Comparison of ENCODE assay signal across 20 cellular contexts in the genomic region with DNA sequence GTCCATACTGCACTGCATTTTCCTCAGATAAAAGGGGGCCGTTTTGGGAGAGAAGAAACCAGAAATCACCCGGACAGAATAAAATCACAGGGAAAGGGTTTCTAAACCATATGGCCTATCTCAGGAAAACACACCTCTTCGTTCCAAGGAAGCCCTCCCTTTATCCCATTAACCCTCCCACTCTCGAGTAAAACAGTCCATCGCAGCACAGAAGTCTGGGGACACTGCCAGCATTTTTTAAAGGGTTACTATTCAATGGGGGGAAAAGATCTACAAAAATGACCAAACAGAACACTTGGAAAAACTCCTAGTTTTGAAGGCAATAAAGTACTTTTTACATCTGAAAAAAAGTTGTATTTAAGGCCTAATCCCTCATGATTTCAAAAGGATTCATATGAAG. TPM values are rescaled to one million over a fixed set of nuclear protein-coding genes. Genes with fewer than 3 reads are reported as not detected.
DNase-seq lines count a peak whose midpoint lies in the region; ATAC-seq, FAIRE-seq and TF ChIP-seq lines count a peak whose summit lies in the region.
"Had no signal": no experiment of that assay in that cellular context is flagged by ENCODE, and none has a peak within 500 bp of the region (broad histone marks: within the 10 kb centered on the region; RNA-seq: fewer than 3 reads in every experiment).

No MANE protein-coding gene starts in this region.

- no peak overlapping the region for H4K5ac ChIP-seq in H1 (ENCODE audit: insufficient read length, low read depth, low read length)
- no peak overlapping the region for H4K5ac ChIP-seq in mesendoderm (ENCODE audit: low read length)

- POLR2A ChIA-PET in H1 (lab: Charles Lee; ENCODE audit: partially characterized antibody), result interaction anchor here (0.9 to 3.9 kb wide), 3 partner anchors 8 to 27 kb away, joined by 3 to 62 read pairs (median 4); no protein-coding TSS in a partner anchor

- TF ChIP-seq EP300 in H1 (IDR thresholded peaks at IDR 0.05; ENCODE audit: borderline replicate concordance in 1 of 2, low read depth in 2 of 2, low read length in 2 of 2), result no peak

- H3K9ac ChIP-seq in H1 (replicated peaks in 1 of 4; ENCODE audit: extremely low read depth in 1 of 4, low read depth in 3 of 4, low read length in 3 of 4) (no peak overlapping the region), mesendoderm (ENCODE audit: low read length) (peak overlapping the region; percentile 49), GM23248 (no peak overlapping the region)

- H3K27ac ChIP-seq in H1 (ENCODE audit: low read depth, low read length) (no peak overlapping the region), mesendoderm (ENCODE audit: low read depth, low read length) (no peak overlapping the region), GM23248 (no peak overlapping the region)
- H3K27ac ChIP-seq: SJSA1 had no signal

- H4K91ac ChIP-seq in H1 (replicated peaks; ENCODE audit: insufficient read length, low read length), result no peak overlapping the region

- H4K20me1 ChIP-seq in H1 (replicated peaks in 1 of 2; ENCODE audit: control insufficient read depth in 1 of 2, insufficient read depth in 2 of 2, low read length in 2 of 2) (peaks cover 6 to 21% of the 10 kb centered on the region in 2 experiments), GM23248 (ENCODE audit: insufficient read depth) (no peaks in the 10 kb centered on the region)

- no peak overlapping the region for H3K4me2 ChIP-seq in H1 (ENCODE audit: insufficient read depth in 1 of 2, low read depth in 2 of 2, low read length in 2 of 2)
- H3K4me2 ChIP-seq in mesendoderm (ENCODE audit: low read length), result no peak overlapping the region
- no peak overlapping the region for H3K4me2 ChIP-seq in GM23248 (ENCODE audit: unreplicated experiment)

- H3F3A ChIP-seq in GM23248 (ENCODE audit: insufficient read depth), result no peaks in the 10 kb centered on the region

- H3K18ac ChIP-seq in H1 (ENCODE audit: extremely low read depth, low read length), result peak overlapping the region; percentile 25; the same call in 1 of the 2 replicates
- peak overlapping the region; percentile 85 for H3K18ac ChIP-seq in mesendoderm (ENCODE audit: low read length)

- peaks cover 2% of the 10 kb centered on the region; the same call in 1 of the 2 replicates for H3K79me1 ChIP-seq in H1 (ENCODE audit: low read depth, low read length)
- peaks cover 16% of the 10 kb centered on the region for H3K79me1 ChIP-seq in mesendoderm (ENCODE audit: low read length)

- H3K23ac ChIP-seq in H1 (ENCODE audit: insufficient read length) (no peak overlapping the region), mesendoderm (ENCODE audit: low read length) (no peak overlapping the region)

- H3K9me2 ChIP-seq in GM23248 (ENCODE audit: insufficient read depth), result no peaks in the 10 kb centered on the region

- no peaks in the 10 kb centered on the region; the same call in 1 of the 2 replicates for H3K23me2 ChIP-seq in H1 (ENCODE audit: low read depth, low read length)

- FAIRE-seq in H1 (lab: Jason Lieb, UNC), result no peak
- FAIRE-seq: GM12878, H54 had no signal

- H2BK120ac ChIP-seq in H1 (replicated peaks; ENCODE audit: low read depth, low read length) (no peak overlapping the region), mesendoderm (ENCODE audit: low read depth, low read length) (no peak overlapping the region)

- no peaks in the 10 kb centered on the region for H3K36me3 Mint-ChIP-seq in type B pancreatic cell
- H3K36me3 Mint-ChIP-seq: CD4-positive, alpha-beta memory T cell had no signal

- no peak overlapping the region for H3K14ac ChIP-seq in H1 (ENCODE audit: insufficient read length)

- H2BK12ac ChIP-seq in H1 (ENCODE audit: low read depth, low read length), result peak overlapping the region; percentile 72; the same call in 1 of the 2 replicates

- H3K27me3 Mint-ChIP-seq in type B pancreatic cell, result peaks cover 2% of the 10 kb centered on the region

- ATAC-seq in GM18867 (IDR thresholded peaks at IDR 0.05; ENCODE audit: unreplicated experiment), result no peak
- ATAC-seq: GM12878 had no signal

- CTCF ChIA-PET in H1 (lab: Charles Lee; ENCODE audit: partially characterized antibody), result interaction anchor here (1.5 to 4.4 kb wide), 3 partner anchors 12 to 31 kb away, joined by 3 to 22 read pairs (median 5); no protein-coding TSS in a partner anchor

- peaks cover 3 to 48% of the 10 kb centered on the region in 2 experiments; a peak in 3 of 4 replicates for H3K79me2 ChIP-seq in H1 (ENCODE audit: control insufficient read depth in 1 of 2, insufficient read depth in 2 of 2, low read length in 2 of 2)
- peaks cover 65% of the 10 kb centered on the region for H3K79me2 ChIP-seq in mesendoderm (ENCODE audit: control insufficient read depth, insufficient read depth, low read length)
- no peaks in the 10 kb centered on the region for H3K79me2 ChIP-seq in GM23248 (ENCODE audit: insufficient read depth)

- in situ Hi-C loops in GM23248 (cut with MboI), result no loop called here

- H2AK5ac ChIP-seq in H1 (ENCODE audit: low read depth, low read length) (no peak overlapping the region), mesendoderm (ENCODE audit: low read length) (peak overlapping the region; percentile 3)

- H4K8ac ChIP-seq in H1 (ENCODE audit: extremely low read depth, insufficient read depth, low read length), result no peak overlapping the region; the same call in 1 of the 2 replicates
- no peak overlapping the region for H4K8ac ChIP-seq in mesendoderm (ENCODE audit: low read depth, low read length)

- TF ChIP-seq POLR2A in H1 (IDR thresholded peaks at IDR 0.05; ENCODE audit: control extremely low read depth in 1 of 2, low read depth in 2 of 2, low read length in 2 of 2), result no peak

- peak overlapping the region; percentile 12 for H3K4me3 Mint-ChIP-seq in type B pancreatic cell
- H3K4me3 Mint-ChIP-seq: CD4-positive, alpha-beta memory T cell had no signal

- H3K56ac ChIP-seq in H1 (replicated peaks; ENCODE audit: insufficient read length, low read depth, low read length) (no peak overlapping the region), mesendoderm (ENCODE audit: low read length) (peak overlapping the region; percentile 57)

- no peak for TF ChIP-seq CTCF in H1 (IDR thresholded peaks at IDR 0.05; ENCODE audit: control extremely low read depth in 1 of 3, insufficient read depth in 1 of 3, low read depth in 1 of 3, low read length in 3 of 3)
- TF ChIP-seq CTCF in type B pancreatic cell (conservative IDR thresholded peaks at IDR 0.05), result no peak

- no peak overlapping the region for H2AFZ ChIP-seq in H1 (ENCODE audit: low read length)
- no peak overlapping the region for H2AFZ ChIP-seq in GM23248

- H3K9me3 Mint-ChIP-seq in type B pancreatic cell, result no peaks in the 10 kb centered on the region
- H3K9me3 Mint-ChIP-seq: CD4-positive, alpha-beta memory T cell had no signal

- peaks cover 9 to 41% (median 22%) of the 10 kb centered on the region in 4 experiments for H3K4me1 ChIP-seq in H1 (replicated peaks in 1 of 4; ENCODE audit: control insufficient read depth in 3 of 4, insufficient read depth in 4 of 4, low read length in 3 of 4)
- H3K4me1 ChIP-seq in mesendoderm (ENCODE audit: control insufficient read depth, low read depth, low read length), result peaks cover 53% of the 10 kb centered on the region
- no peaks in the 10 kb centered on the region for H3K4me1 ChIP-seq in GM23248 (ENCODE audit: insufficient read depth)
- H3K4me1 ChIP-seq: BE2C had no signal

- DNase-seq in NCI-H82 (lab: John Stamatoyannopoulos, UW) (peak; percentile 4), NCI-H82 treated with DMSO at 0.1 percent for 48 hours (lab: John Stamatoyannopoulos, UW; ENCODE audit: unreplicated experiment) (no peak), H1 (ENCODE audit: low read depth in 1 of 2, low spot score in 2 of 2) (no peak), mesendoderm (no peak), type B pancreatic cell (ENCODE audit: extremely low spot score, unreplicated experiment) (no peak), NCI-H2081 treated with DMSO at 0.1 percent for 48 hours (lab: John Stamatoyannopoulos, UW) (no peak), GM23248 (no peak)
- DNase-seq: 8988T; BE2C; CD4-positive, alpha-beta memory T cell; DND-41; GDM1; MG63; NCI-H1092 treated with DMSO at 0.1 percent for 48 hours; NCI-H1694 treated with DMSO at 0.1 percent for 48 hours; NCI-H526 treated with DMSO at 0.1 percent for 48 hours had no signal

- H3K27ac Mint-ChIP-seq in type B pancreatic cell, result no peak overlapping the region
- H3K27ac Mint-ChIP-seq: CD4-positive, alpha-beta memory T cell had no signal

- no peaks in the 10 kb centered on the region for H3K36me3 ChIP-seq in H1 (ENCODE audit: control insufficient read depth in 2 of 4, insufficient read depth in 4 of 4, low read length in 3 of 4)
- no peaks in the 10 kb centered on the region for H3K36me3 ChIP-seq in mesendoderm (ENCODE audit: control insufficient read depth, insufficient read depth, low read length)
- H3K36me3 ChIP-seq in GM23248 (ENCODE audit: low read depth), result no peaks in the 10 kb centered on the region
- H3K36me3 ChIP-seq: BE2C, MG63, SJSA1 had no signal

- H3K9me3 ChIP-seq in H1 (ENCODE audit: insufficient read depth in 2 of 2, low read depth in 1 of 2, low read length in 1 of 2) (no peaks in the 10 kb centered on the region), GM23248 (ENCODE audit: low read depth) (no peaks in the 10 kb centered on the region)
- H3K9me3 ChIP-seq: BE2C, MG63, SJSA1 had no signal

- no peak overlapping the region for H2BK20ac ChIP-seq in H1 (ENCODE audit: low read length)

- H3K4me1 Mint-ChIP-seq in type B pancreatic cell (ENCODE audit: unreplicated experiment), result peaks cover 82% of the 10 kb centered on the region

- H2BK5ac ChIP-seq in H1 (ENCODE audit: low read depth, low read length) (no peak overlapping the region), mesendoderm (ENCODE audit: low read length) (peak overlapping the region; percentile 2)

- H3K27me3 ChIP-seq in H1 (replicated peaks in 1 of 4; ENCODE audit: control insufficient read depth in 3 of 4, extremely low read depth in 1 of 4, insufficient read depth in 3 of 4, low read length in 3 of 4) (peaks cover 0 to 34% (median 11%) of the 10 kb centered on the region in 4 experiments; a peak in 4 of 7 replicates), mesendoderm (ENCODE audit: insufficient read depth, low read length, poor library complexity) (no peaks in the 10 kb centered on the region), GM23248 (replicated peaks; ENCODE audit: insufficient read depth) (0 out of 2 replicates have a peak, but pooled peaks cover 4% of the 10 kb centered on the region)
- H3K27me3 ChIP-seq: BE2C, MG63, SJSA1 had no signal

- WGBS in H1 (ENCODE audit: extremely low coverage in 1 of 2, insufficient coverage in 1 of 2, insufficient read length in 1 of 2, insufficient replicate concordance in 2 of 2, low coverage in 1 of 2, low lambda C conversion rate in 2 of 2, missing lambda C conversion rate in 1 of 2), 2 experiments, result 72% methylated on average over 5 of the region's 5 CpGs; no CpG with 5 or more reads in 1 of the 2 experiments
- WGBS in mesendoderm (ENCODE audit: extremely low coverage, insufficient coverage, low lambda C conversion rate), result no CpG with 5 or more reads among the region's 5 CpGs
- WGBS in GM23248 (ENCODE audit: low coverage in 1 of 2, low lambda C conversion rate in 2 of 2, missing lambda C conversion rate in 2 of 2), 2 experiments, result 92 to 94% methylated on average over 5 of the region's 5 CpGs

- TF ChIP-seq RAD21 in H1 (IDR thresholded peaks at IDR 0.05 in 1 of 2, conservative IDR thresholded peaks at IDR 0.05 in 1 of 2; ENCODE audit: low read depth in 2 of 2, low read length in 2 of 2), result no peak

- H3K4me3 ChIP-seq in H1 (ENCODE audit: extremely low read depth in 1 of 4, insufficient read depth in 2 of 4, low read depth in 3 of 4, low read length in 4 of 4) (no peak overlapping the region), mesendoderm (ENCODE audit: low read length) (no peak overlapping the region), GM23248 (no peak overlapping the region)
- H3K4me3 ChIP-seq: GM12878, MG63, SJSA1 had no signal

- H2BK15ac ChIP-seq in H1 (ENCODE audit: low read length) (no peak overlapping the region), mesendoderm (replicated peaks; ENCODE audit: low read depth) (peak overlapping the region; percentile 9)

- peak overlapping the region; percentile 73 for H3K4ac ChIP-seq in H1 (replicated peaks; ENCODE audit: insufficient read length, low read depth, low read length)
- peak overlapping the region; percentile 89 for H3K4ac ChIP-seq in mesendoderm (ENCODE audit: low read depth, low read length)

RNA-seq across cellular contexts. Expression of a gene that starts 7.5 kb away (rescaled TPM):
- 41.3 and 48.9 TPM in 2 replicates for total RNA-seq in H1 (2021; fragmentation: NEBNext Ultra II Directional; extraction: Animal tissue kit (Norgen Biotek cat#: 25700))
- polyA plus RNA-seq in H1 (2011; rRNA removed) (10.9 and 15.4 TPM in 2 replicates), GM23248 (2016; fragmentation: Nextera tagmentation; extraction: Ambion mirVana) (0.34 and 0.42 TPM in 2 replicates)
- polyA plus RNA-seq in H1 (2011; cell fraction: cytosol; rRNA removed), result 10.1 TPM
- polyA plus RNA-seq in H1 (2011; cell fraction: nucleus; rRNA removed), result 28.2 TPM
- polyA plus RNA-seq in H1 (2012, experiment 1 of 2), result 9.5 to 14.9 TPM (median 12.6 TPM) in 4 replicates
- 2.0 TPM for polyA plus RNA-seq in H1 (2012, experiment 2 of 2)
- 50.8 TPM for polyA plus RNA-seq in H1 (2013, experiment 1 of 2)
- 58.0 TPM for polyA plus RNA-seq in H1 (2013, experiment 2 of 2)
- polyA minus RNA-seq in H1 (2011; rRNA and poly(A)+ RNA removed), result 39.3 and 40.6 TPM in 2 replicates
- polyA minus RNA-seq in H1 (2011; cell fraction: cytosol; rRNA and poly(A)+ RNA removed), result 19.2 TPM
- polyA minus RNA-seq in H1 (2011; cell fraction: nucleus; rRNA and poly(A)+ RNA removed), result 33.9 TPM
- 69.8 TPM for polyA plus RNA-seq in mesendoderm (2013, experiment 1 of 2)
- polyA plus RNA-seq in mesendoderm (2013, experiment 2 of 2), result 70.2 TPM
- total RNA-seq in type B pancreatic cell (ENCODE audit: low replicate concordance), result 14.8 and 47.4 TPM in 2 replicates
- 0.76 and 1.2 TPM in 2 replicates for total RNA-seq in GM23248 (2014; rRNA removed; shearing (Covaris generic))
- total RNA-seq: CD4-positive, alpha-beta memory T cell; SJSA1 had no signal
- polyA plus RNA-seq: CD4-positive, alpha-beta memory T cell had no signal

RNA-seq across cellular contexts. Expression of a gene that starts 42.1 kb away (rescaled TPM):
- total RNA-seq in H1 (2021; fragmentation: NEBNext Ultra II Directional; extraction: Animal tissue kit (Norgen Biotek cat#: 25700)), result 9.0 and 12.0 TPM in 2 replicates
- 5.5 and 7.1 TPM in 2 replicates for polyA plus RNA-seq in H1 (2011; rRNA removed)
- polyA plus RNA-seq in H1 (2011; cell fraction: cytosol; rRNA removed), result 7.9 TPM
- polyA plus RNA-seq in H1 (2011; cell fraction: nucleus; rRNA removed), result 3.4 TPM
- polyA plus RNA-seq in H1 (2012, experiment 1 of 2), result 5.3 to 12.9 TPM (median 5.7 TPM) in 4 replicates
- 2.7 TPM for polyA plus RNA-seq in H1 (2012, experiment 2 of 2)
- polyA plus RNA-seq in H1 (2013, experiment 1 of 2), result 7.4 TPM
- 7.3 TPM for polyA plus RNA-seq in H1 (2013, experiment 2 of 2)
- polyA minus RNA-seq in H1 (2011; rRNA and poly(A)+ RNA removed), result 3.6 and 3.9 TPM in 2 replicates
- polyA minus RNA-seq in H1 (2011; cell fraction: cytosol; rRNA and poly(A)+ RNA removed), result 3.0 TPM
- 4.4 TPM for polyA minus RNA-seq in H1 (2011; cell fraction: nucleus; rRNA and poly(A)+ RNA removed)
- 1.3 TPM for polyA plus RNA-seq in mesendoderm (2013, experiment 1 of 2)
- 1.4 TPM for polyA plus RNA-seq in mesendoderm (2013, experiment 2 of 2)
- 0.40 and 1.7 TPM in 2 replicates for total RNA-seq in type B pancreatic cell (ENCODE audit: low replicate concordance)
- not detected in 2 replicates for total RNA-seq in GM23248 (2014; rRNA removed; shearing (Covaris generic))
- 0.58 and 1.1 TPM in 2 replicates for polyA plus RNA-seq in GM23248 (2016; fragmentation: Nextera tagmentation; extraction: Ambion mirVana)
- total RNA-seq: CD4-positive, alpha-beta memory T cell had no signal
- polyA plus RNA-seq: CD4-positive, alpha-beta memory T cell had no signal
